In the genomic region with DNA sequence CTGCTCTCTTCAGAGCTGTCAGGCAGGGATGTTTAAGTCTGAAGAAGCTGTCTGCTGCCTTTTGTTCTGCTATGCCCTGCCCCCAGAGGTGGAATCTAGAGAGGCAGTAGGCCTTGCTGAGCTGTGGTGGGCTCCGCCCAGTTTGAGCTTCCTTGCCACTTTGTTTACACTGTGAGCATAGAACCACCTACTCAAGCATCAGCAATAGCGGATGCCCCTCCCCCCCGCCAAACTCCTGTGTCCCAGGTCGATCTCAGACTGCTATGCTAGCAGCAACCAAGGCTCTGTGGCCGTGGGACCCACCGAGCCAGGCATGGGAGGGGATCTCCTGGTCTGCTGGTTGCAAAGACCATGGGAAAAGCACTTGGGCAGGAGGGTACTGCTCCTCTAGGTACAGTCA, we compare ENCODE assay signal across 8 cellular contexts.
A peak's percentile ranks its signal among the peaks of the same experiment; 100 is the strongest.
DNase-seq lines count a peak whose midpoint lies in the region; ATAC-seq lines count a peak whose summit lies in the region.
"Not testable (repeated sequence)": the region's sequence is repeated elsewhere in the genome, so short reads cannot be mapped to it uniquely, and the experiment has no call there.

No MANE protein-coding gene starts in this region.

- H3K4me2 ChIP-seq in mesenchymal stem cell (ENCODE audit: low read length, poor library complexity, severe bottlenecking): not testable (repeated sequence)

- H3K23ac ChIP-seq in mesenchymal stem cell (ENCODE audit: low read length in 2 of 2): not testable (repeated sequence)

- CTCF ChIA-PET in activated CD4-positive, alpha-beta T cell treated with anti-CD3 and anti-CD28 coated beads, Interleukin-2, amount 10 ng/mL, durations not matched to agents 7 days and 5 days (lab: Charles Lee): interaction anchor here (1.1 kb wide), 1 partner anchor 13 kb away, joined by 4 read pairs; no protein-coding TSS in a partner anchor

- not testable (repeated sequence) for H3K4ac ChIP-seq in mesenchymal stem cell (ENCODE audit: low read depth in 1 of 2, low read length in 2 of 2)

- peaks cover 0 to 36% (median 9%) of the 10 kb centered on the region in 7 donors for H3K9me3 Mint-ChIP-seq in CD4-positive, CD25-positive, alpha-beta regulatory T cell
- peaks cover 19% of the 10 kb centered on the region for H3K9me3 Mint-ChIP-seq in activated CD4-positive, alpha-beta T cell treated with anti-CD3 and anti-CD28 coated beads, Interleukin-2, amount 10 ng/mL, durations not matched to agents 7 days and 5 days
- H3K9me3 Mint-ChIP-seq in activated T-cell treated with anti-CD3 and anti-CD28 coated beads, Interleukin-2, amount 50 U/mL, for 4 hours: not testable (repeated sequence)

- not testable (repeated sequence) for H3K9me3 ChIP-seq in CD4-positive, CD25-positive, alpha-beta regulatory T cell (ENCODE audit: control insufficient read depth in 2 of 2, low read length in 2 of 2); HUES48 (ENCODE audit: control insufficient read depth, insufficient read depth, low read length); mesenchymal stem cell (ENCODE audit: control insufficient read depth, low read length)

- not testable (repeated sequence) for H3K18ac ChIP-seq in mesenchymal stem cell (ENCODE audit: low read depth in 1 of 2, low read length in 2 of 2)

- H3K27me3 Mint-ChIP-seq in CD4-positive, CD25-positive, alpha-beta regulatory T cell: peaks cover 26% of the 10 kb centered on the region
- H3K27me3 Mint-ChIP-seq in activated CD4-positive, alpha-beta T cell treated with anti-CD3 and anti-CD28 coated beads, Interleukin-2, amount 10 ng/mL, durations not matched to agents 7 days and 5 days; activated T-cell treated with anti-CD3 and anti-CD28 coated beads, Interleukin-2, amount 50 U/mL, for 4 hours (ENCODE audit: low read depth): not testable (repeated sequence)

- peak; percentile 83 to 95 for ATAC-seq in CD4-positive, CD25-positive, alpha-beta regulatory T cell (ENCODE audit: low read depth in 2 of 2)
- ATAC-seq in activated T-cell treated with anti-CD3 and anti-CD28 coated beads, Interleukin-2, amount 50 U/mL, for 4 hours: peak in 1 of 2 donors; percentile 30

- H3K4me1 ChIP-seq in CD4-positive, CD25-positive, alpha-beta regulatory T cell (ENCODE audit: control insufficient read depth, insufficient read depth, low read length, poor library complexity, severe bottlenecking): peaks cover 12% of the 10 kb centered on the region
- peaks cover 16% of the 10 kb centered on the region for H3K4me1 ChIP-seq in HUES48 (ENCODE audit: control insufficient read depth, insufficient read depth, low read length)
- H3K4me1 ChIP-seq in mesenchymal stem cell (ENCODE audit: control insufficient read depth, insufficient read depth, low read depth, low read length): not testable (repeated sequence)

- H3K36me3 Mint-ChIP-seq in CD4-positive, CD25-positive, alpha-beta regulatory T cell: peaks cover 14% of the 10 kb centered on the region
- H3K36me3 Mint-ChIP-seq in activated CD4-positive, alpha-beta T cell treated with anti-CD3 and anti-CD28 coated beads, Interleukin-2, amount 10 ng/mL, durations not matched to agents 7 days and 5 days (ENCODE audit: low read depth); activated T-cell treated with anti-CD3 and anti-CD28 coated beads, Interleukin-2, amount 50 U/mL, for 4 hours (ENCODE audit: insufficient read depth): not testable (repeated sequence)

- not testable (repeated sequence) for H3K4me3 ChIP-seq in CD4-positive, CD25-positive, alpha-beta regulatory T cell (ENCODE audit: low read depth, low read length); HUES48 (ENCODE audit: low read depth, low read length); mesenchymal stem cell (ENCODE audit: insufficient read depth in 1 of 2, low read depth in 1 of 2, low read length in 2 of 2)

- H2AFZ ChIP-seq in mesenchymal stem cell (ENCODE audit: low read depth, low read length): peak overlapping the region; percentile 11

- not testable (repeated sequence) for H3K27ac ChIP-seq in CD4-positive, CD25-positive, alpha-beta regulatory T cell (ENCODE audit: insufficient read depth, low read length, poor library complexity, severe bottlenecking); mesenchymal stem cell (ENCODE audit: low read length, poor library complexity, severe bottlenecking)
- H3K27ac ChIP-seq in HUES48 (ENCODE audit: low read depth, low read length): peak overlapping the region; percentile 35

- H2BK120ac ChIP-seq in mesenchymal stem cell (ENCODE audit: low read depth, low read length): not testable (repeated sequence)

- not testable (repeated sequence) for H4K8ac ChIP-seq in mesenchymal stem cell (ENCODE audit: low read length)

- not testable (repeated sequence) for H3K79me1 ChIP-seq in mesenchymal stem cell (replicated peaks; ENCODE audit: low read length, poor library complexity, severe bottlenecking)

- H3K36me3 ChIP-seq in CD4-positive, CD25-positive, alpha-beta regulatory T cell (ENCODE audit: control insufficient read depth, insufficient read depth, low read length); HUES48 (ENCODE audit: control insufficient read depth, insufficient read depth, low read length); mesenchymal stem cell (ENCODE audit: control insufficient read depth in 1 of 2, insufficient read depth in 2 of 2, low read depth in 1 of 2, low read length in 2 of 2): not testable (repeated sequence)

- not testable (repeated sequence) for H2BK12ac ChIP-seq in mesenchymal stem cell (ENCODE audit: low read length in 2 of 2)

- H2BK5ac ChIP-seq in mesenchymal stem cell (ENCODE audit: low read depth, low read length, poor library complexity, severe bottlenecking): not testable (repeated sequence)

- peak overlapping the region in 3 of 4 donors; percentile 52 to 73 (median 53) for H3K4me3 Mint-ChIP-seq in CD4-positive, CD25-positive, alpha-beta regulatory T cell
- H3K4me3 Mint-ChIP-seq in activated CD4-positive, alpha-beta T cell treated with anti-CD3 and anti-CD28 coated beads, Interleukin-2, amount 10 ng/mL, durations not matched to agents 7 days and 5 days; activated T-cell treated with anti-CD3 and anti-CD28 coated beads, Interleukin-2, amount 50 U/mL, for 4 hours: not testable (repeated sequence)

- 78% methylated on average over 6 of the region's 6 CpGs for WGBS in mesenchymal stem cell

- not testable (repeated sequence) for H3K27me3 ChIP-seq in CD4-positive, CD25-positive, alpha-beta regulatory T cell (ENCODE audit: control insufficient read depth, insufficient read depth, low read length); HUES48 (ENCODE audit: control insufficient read depth, insufficient read depth, low read length); mesenchymal stem cell (ENCODE audit: control insufficient read depth in 1 of 2, insufficient read depth in 1 of 2, low read length in 2 of 2)

- H3K4me1 Mint-ChIP-seq in CD4-positive, CD25-positive, alpha-beta regulatory T cell: peaks cover 12 to 50% (median 30%) of the 10 kb centered on the region in 4 donors
- peaks cover 17% of the 10 kb centered on the region for H3K4me1 Mint-ChIP-seq in activated CD4-positive, alpha-beta T cell treated with anti-CD3 and anti-CD28 coated beads, Interleukin-2, amount 10 ng/mL, durations not matched to agents 7 days and 5 days
- H3K4me1 Mint-ChIP-seq in activated T-cell treated with anti-CD3 and anti-CD28 coated beads, Interleukin-2, amount 50 U/mL, for 4 hours (ENCODE audit: low read depth): peaks cover 22% of the 10 kb centered on the region

- H2BK15ac ChIP-seq in mesenchymal stem cell (ENCODE audit: low read depth, poor library complexity, severe bottlenecking): not testable (repeated sequence)

- H4K91ac ChIP-seq in mesenchymal stem cell (ENCODE audit: low read length): not testable (repeated sequence)

- H3K14ac ChIP-seq in mesenchymal stem cell (ENCODE audit: low read length in 2 of 2): not testable (repeated sequence)

- H3K9ac ChIP-seq in HUES48 (ENCODE audit: low read depth, low read length); mesenchymal stem cell (ENCODE audit: low read length): not testable (repeated sequence)

- H3K27ac Mint-ChIP-seq in CD4-positive, CD25-positive, alpha-beta regulatory T cell: peak overlapping the region; percentile 80 to 94 (median 88)
- H3K27ac Mint-ChIP-seq in activated CD4-positive, alpha-beta T cell treated with anti-CD3 and anti-CD28 coated beads, Interleukin-2, amount 10 ng/mL, durations not matched to agents 7 days and 5 days: peak overlapping the region; percentile 72

- POLR2A ChIA-PET in activated CD4-positive, alpha-beta T cell treated with anti-CD3 and anti-CD28 coated beads, Interleukin-2, amount 10 ng/mL, durations not matched to agents 7 days and 5 days (lab: Charles Lee): not testable (repeated sequence)

- DNase-seq in CD4-positive, CD25-positive, alpha-beta regulatory T cell: peak; percentile 33 to 94 (median 80)
- peak in 3 of 5 experiments; percentile 3 to 78 (median 46) for DNase-seq in T-helper 2 cell
- DNase-seq in activated CD4-positive, alpha-beta T cell treated with anti-CD3 and anti-CD28 coated beads, Interleukin-2, amount 10 ng/mL, durations not matched to agents 7 days and 5 days: peak; percentile 82
- DNase-seq in activated T-cell treated with anti-CD3 and anti-CD28 coated beads, Interleukin-2, amount 50 U/mL, for 4 hours: peak; percentile 14
- DNase-seq in central memory CD4-positive, alpha-beta T cell: peak; percentile 62
- DNase-seq in mesenchymal stem cell: not testable (repeated sequence)
- peak; percentile 24 for DNase-seq in stimulated activated CD4-positive, alpha-beta T cell treated with anti-CD3 and anti-CD28 coated beads, Interleukin-4, amount 100 ng/mL, for 1 hour

- not testable (repeated sequence) for H2AK5ac ChIP-seq in mesenchymal stem cell (ENCODE audit: low read length, severe bottlenecking)
